ENCODE assay signal across 18 cellular contexts in the genomic region with DNA sequence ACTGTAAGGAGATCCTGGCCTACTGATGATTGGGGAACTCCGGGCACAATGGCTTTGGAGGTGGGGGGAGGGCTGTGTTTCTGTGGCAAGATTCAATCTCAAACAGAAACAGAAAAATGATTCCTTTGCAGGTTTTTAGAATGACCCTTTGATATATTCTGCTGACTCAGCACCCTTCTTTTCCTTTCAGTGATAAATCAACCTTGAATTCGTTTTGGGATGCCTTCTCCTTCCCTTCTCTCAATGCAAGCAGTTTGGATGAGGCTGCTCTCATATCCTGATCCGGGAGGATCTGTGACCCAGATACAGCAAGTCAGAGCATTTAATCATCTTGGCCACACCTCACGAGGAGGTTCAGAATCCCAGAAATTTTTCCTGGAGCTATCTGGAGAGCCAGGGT.
DNase-seq lines count a peak whose midpoint lies in the region; ATAC-seq, FAIRE-seq and TF ChIP-seq lines count a peak whose summit lies in the region.
"Had no signal": no experiment of that assay in that cellular context is flagged by ENCODE, and none has a peak within 500 bp of the region (broad histone marks: within the 10 kb centered on the region; RNA-seq: fewer than 3 reads in every experiment).

No MANE protein-coding gene starts in this region.

- no CpG with 5 or more reads among the region's 4 CpGs for WGBS in IMR-90 (ENCODE audit: extremely low coverage in 2 of 2, insufficient read length in 1 of 2), 2 experiments
- WGBS in K562 (ENCODE audit: insufficient coverage, low coverage, missing lambda C conversion rate), result 0% methylated on average over 1 of the region's 4 CpGs
- WGBS in mesenchymal stem cell, result 81% methylated on average over 4 of the region's 4 CpGs

- peak overlapping the region; percentile 76; the same call in 1 of the 2 replicates for H2BK20ac ChIP-seq in IMR-90 (ENCODE audit: low read depth, low read length)

- no peak for DNase-seq in IMR-90
- no peak for DNase-seq in K562 (ENCODE audit: extremely low read depth in 1 of 4, low spot score in 3 of 4)
- DNase-seq in mesenchymal stem cell, result peak; percentile 12
- DNase-seq in GM10266 (ENCODE audit: extremely low spot score), result no peak
- no peak for DNase-seq in HPDE6-E6E7 (ENCODE audit: extremely low spot score)
- no peak for DNase-seq in cerebellum (ENCODE audit: low spot score)
- DNase-seq: AML-193; Caco-2; CD4-positive, alpha-beta T cell; H7; HFFc6 had no signal

- peak overlapping the region; percentile 56 for H4K5ac ChIP-seq in IMR-90 (ENCODE audit: low read depth, low read length)

- H3K9me1 ChIP-seq in IMR-90 (ENCODE audit: insufficient read depth, low read length) (peaks cover 10% of the 10 kb centered on the region), K562 (ENCODE audit: control insufficient read depth, insufficient read depth, low read length) (no peaks in the 10 kb centered on the region)

- BruUV-seq in IMR-90 (replicated peaks; lab: Mats Ljungman, UMichigan) (no TSS peak), K562 (replicated peaks; lab: Mats Ljungman, UMichigan) (no TSS peak)

- no peak overlapping the region for H2AK9ac ChIP-seq in IMR-90 (replicated peaks; ENCODE audit: low read depth, low read length, poor library complexity)

- no peak for TF ChIP-seq EP300 in K562 (IDR thresholded peaks at IDR 0.05; ENCODE audit: low read length)

- H2BK5ac ChIP-seq in IMR-90 (ENCODE audit: low read depth, low read length, poor library complexity, severe bottlenecking) (no peak overlapping the region), mesenchymal stem cell (ENCODE audit: low read depth, low read length, poor library complexity, severe bottlenecking) (no peak overlapping the region)

- no peak overlapping the region for H3K56ac ChIP-seq in IMR-90 (ENCODE audit: extremely low read depth, insufficient read depth, low read length)

- no peak for FAIRE-seq in K562 (lab: Jason Lieb, UNC)
- FAIRE-seq: D721Med, G401.6, GM12892, GM18507 had no signal

- CTCF ChIA-PET in IMR-90 (lab: Yijun Ruan, JAX), result no interaction called here
- CTCF ChIA-PET in K562 (lab: Yijun Ruan, JAX; ENCODE audit: low intra/inter-chr PET ratio), result no interaction called here

- TF ChIP-seq POLR2A in IMR-90 (IDR thresholded peaks at IDR 0.05; ENCODE audit: low read depth, low read length) (no peak), K562 (conservative IDR thresholded peaks at IDR 0.05) (no peak)

- H4K8ac ChIP-seq in IMR-90 (ENCODE audit: low read depth in 2 of 2, low read length in 2 of 2) (peak overlapping the region; percentile 52 to 63; a peak in 3 of 4 replicates), mesenchymal stem cell (ENCODE audit: low read length) (no peak overlapping the region)

- H4K91ac ChIP-seq in IMR-90 (ENCODE audit: insufficient read depth, low read depth, low read length), result peak overlapping the region; percentile 29; the same call in 1 of the 2 replicates
- H4K91ac ChIP-seq in mesenchymal stem cell (ENCODE audit: low read length), result no peak overlapping the region

- dilution Hi-C loops in IMR-90 (cut with HindIII; ENCODE audit: low sequenced_read_pairs, unreplicated experiment), result no loop called here

- H3K9ac ChIP-seq in IMR-90 (ENCODE audit: low read depth, low read length) (no peak overlapping the region), K562 (ENCODE audit: insufficient read depth in 1 of 2, low read depth in 2 of 2, low read length in 2 of 2) (no peak overlapping the region), mesenchymal stem cell (ENCODE audit: low read length) (no peak overlapping the region)

- H3K18ac ChIP-seq in IMR-90 (ENCODE audit: low read depth, low read length) (peak overlapping the region; percentile 70), mesenchymal stem cell (ENCODE audit: low read depth in 1 of 2, low read length in 2 of 2) (no peak overlapping the region)

- H3K27ac ChIP-seq in IMR-90 (ENCODE audit: insufficient read depth, low read length), result 0 out of 2 replicates have a peak overlapping the region, but pooled peaks have one; percentile 19
- H3K27ac ChIP-seq in K562 (ENCODE audit: extremely low read depth, low read depth, low read length), result no peak overlapping the region
- no peak overlapping the region for H3K27ac ChIP-seq in mesenchymal stem cell (ENCODE audit: low read length, poor library complexity, severe bottlenecking)
- H3K27ac ChIP-seq: C4-2B had no signal

- POLR2A ChIA-PET in IMR-90 (lab: Charles Lee; ENCODE audit: unreplicated experiment), result no interaction called here
- POLR2A ChIA-PET in K562 (lab: Yijun Ruan, JAX), result no interaction called here

- H3K27me3 ChIP-seq in IMR-90 (ENCODE audit: control insufficient read depth, insufficient read depth, low read length) (no peaks in the 10 kb centered on the region), K562 (ENCODE audit: control insufficient read depth in 2 of 2, insufficient read depth in 2 of 2, low read length in 2 of 2) (no peaks in the 10 kb centered on the region), mesenchymal stem cell (ENCODE audit: control insufficient read depth in 1 of 2, insufficient read depth in 1 of 2, low read length in 2 of 2) (no peaks in the 10 kb centered on the region)

- H4K20me1 ChIP-seq in IMR-90 (ENCODE audit: insufficient read depth, low read length) (no peaks in the 10 kb centered on the region), K562 (replicated peaks; ENCODE audit: control insufficient read depth, insufficient read depth, low read length) (no peaks in the 10 kb centered on the region)

- H2AFZ ChIP-seq in IMR-90 (replicated peaks; ENCODE audit: low read length, poor library complexity), result no peak overlapping the region
- no peak overlapping the region for H2AFZ ChIP-seq in K562 (ENCODE audit: low read depth, low read length)
- H2AFZ ChIP-seq in mesenchymal stem cell (ENCODE audit: low read depth, low read length), result no peak overlapping the region
- H2AFZ ChIP-seq: GM23338 had no signal

- H3K79me1 ChIP-seq in IMR-90 (ENCODE audit: low read depth in 1 of 2, low read length in 2 of 2), result peaks cover 0 to 8% of the 10 kb centered on the region in 2 experiments; a peak in 1 of 4 replicates
- H3K79me1 ChIP-seq in mesenchymal stem cell (replicated peaks; ENCODE audit: low read length, poor library complexity, severe bottlenecking), result no peaks in the 10 kb centered on the region

- peak overlapping the region; percentile 82; the same call in 2 of the 3 replicates for H2BK15ac ChIP-seq in IMR-90 (ENCODE audit: low read depth, low read length)
- no peak overlapping the region for H2BK15ac ChIP-seq in mesenchymal stem cell (ENCODE audit: low read depth, poor library complexity, severe bottlenecking)

- TF ChIP-seq CTCF in IMR-90 (conservative IDR thresholded peaks at IDR 0.05; ENCODE audit: low read depth, low read length) (no peak), K562 (IDR thresholded peaks at IDR 0.05 in 2 of 3, conservative IDR thresholded peaks at IDR 0.05 in 1 of 3; ENCODE audit: insufficient read depth in 2 of 3, low read depth in 1 of 3, low read length in 3 of 3) (no peak), GM10266 (IDR thresholded peaks at IDR 0.05; ENCODE audit: control insufficient read depth, insufficient read depth, low read depth, missing control alignments) (no peak)

- H3K4me3 ChIP-seq in IMR-90 (ENCODE audit: insufficient read depth, low read depth, low read length) (no peak overlapping the region), K562 (no peak overlapping the region), mesenchymal stem cell (ENCODE audit: insufficient read depth in 1 of 2, low read depth in 1 of 2, low read length in 2 of 2) (no peak overlapping the region)
- H3K4me3 ChIP-seq: GM23338 had no signal

- in situ Hi-C loops in IMR-90 (cut with MboI; ENCODE audit: low sequenced_read_pairs), result no loop called here
- in situ Hi-C loops in K562 (cut with MboI), result no loop called here

- no peak overlapping the region for H2BK12ac ChIP-seq in mesenchymal stem cell (ENCODE audit: low read length in 2 of 2)

- TF ChIP-seq RAD21 in IMR-90 (IDR thresholded peaks at IDR 0.05; ENCODE audit: low read length) (no peak), K562 (CRISPR knock-in tag; conservative IDR thresholded peaks at IDR 0.05 in 1 of 2, IDR thresholded peaks at IDR 0.05 in 1 of 2) (no peak)

- H3K23ac ChIP-seq in IMR-90 (ENCODE audit: low read depth, low read length) (peak overlapping the region; percentile 45; the same call in 1 of the 2 replicates), mesenchymal stem cell (ENCODE audit: low read length in 2 of 2) (no peak overlapping the region)

- H2AK5ac ChIP-seq in IMR-90 (ENCODE audit: low read depth, low read length), result peak overlapping the region; percentile 60; the same call in 1 of the 2 replicates
- H2AK5ac ChIP-seq in mesenchymal stem cell (ENCODE audit: low read length, severe bottlenecking), result no peak overlapping the region

- H2BK120ac ChIP-seq in IMR-90 (ENCODE audit: low read depth, low read length) (peak overlapping the region; percentile 59), mesenchymal stem cell (ENCODE audit: low read depth, low read length) (no peak overlapping the region)

- intact Hi-C loops in IMR-90 (cut with micrococcal nuclease), result no loop called here
- intact Hi-C loops in K562 (cut with micrococcal nuclease), result no loop called here

- no peak for ATAC-seq in IMR-90 (ENCODE audit: low read depth)
- ATAC-seq in K562, result no peak
- ATAC-seq: GM23338, HCT116 had no signal

- H3K36me3 ChIP-seq in IMR-90 (ENCODE audit: control insufficient read depth, insufficient read depth, low read length), result no peaks in the 10 kb centered on the region
- no peaks in the 10 kb centered on the region for H3K36me3 ChIP-seq in K562 (ENCODE audit: control insufficient read depth, insufficient read depth, low read length)
- H3K36me3 ChIP-seq in mesenchymal stem cell (ENCODE audit: control insufficient read depth in 1 of 2, insufficient read depth in 2 of 2, low read depth in 1 of 2, low read length in 2 of 2), result no peaks in the 10 kb centered on the region

- no peaks in the 10 kb centered on the region for H3K79me2 ChIP-seq in K562 (ENCODE audit: control insufficient read depth, insufficient read depth, low read length)

- H3K14ac ChIP-seq in IMR-90 (replicated peaks; ENCODE audit: low read depth, low read length) (no peak overlapping the region; the same call in 1 of the 2 replicates), mesenchymal stem cell (ENCODE audit: low read length in 2 of 2) (no peak overlapping the region)

- H3K9me3 ChIP-seq in IMR-90 (ENCODE audit: control insufficient read depth, insufficient read depth, low read length), result 0 out of 2 replicates have a peak, but pooled peaks cover 4% of the 10 kb centered on the region
- no peaks in the 10 kb centered on the region for H3K9me3 ChIP-seq in K562 (replicated peaks; ENCODE audit: control insufficient read depth, insufficient read depth, low read depth, low read length)
- peaks cover 2% of the 10 kb centered on the region for H3K9me3 ChIP-seq in mesenchymal stem cell (ENCODE audit: control insufficient read depth, low read length)

- peaks cover 9% of the 10 kb centered on the region for H3K4me1 ChIP-seq in IMR-90 (ENCODE audit: control insufficient read depth, insufficient read depth, low read length)
- no peaks in the 10 kb centered on the region for H3K4me1 ChIP-seq in K562 (replicated peaks in 1 of 2; ENCODE audit: control insufficient read depth in 2 of 2, insufficient read depth in 2 of 2, low read length in 2 of 2)
- no peaks in the 10 kb centered on the region for H3K4me1 ChIP-seq in mesenchymal stem cell (ENCODE audit: control insufficient read depth, insufficient read depth, low read depth, low read length)

- H3K4me2 ChIP-seq in IMR-90 (ENCODE audit: low read depth, low read length) (no peak overlapping the region), K562 (ENCODE audit: insufficient read depth, low read length) (no peak overlapping the region), mesenchymal stem cell (ENCODE audit: low read length, poor library complexity, severe bottlenecking) (no peak overlapping the region)
- H3K4me2 ChIP-seq: GM23338 had no signal

- H3K4ac ChIP-seq in IMR-90 (ENCODE audit: low read depth, low read length), result peak overlapping the region; percentile 54
- no peak overlapping the region for H3K4ac ChIP-seq in mesenchymal stem cell (ENCODE audit: low read depth in 1 of 2, low read length in 2 of 2)
